Comparison of ENCODE assay signal across 8 cellular contexts in genomic region chr2:24492283-24493272, GRCh38. TPM values are rescaled to one million over a fixed set of nuclear protein-coding genes. Genes with fewer than 3 reads are reported as not detected.
DNase-seq lines count a peak whose midpoint lies in the region; ATAC-seq, FAIRE-seq and TF ChIP-seq lines count a peak whose summit lies in the region.

No MANE protein-coding gene starts in this region.

- H4K20me1 ChIP-seq in H9 (ENCODE audit: control insufficient read depth, insufficient read depth, insufficient read length), result no peaks in the 10 kb centered on the region

- POLR2A ChIA-PET in activated B cell treated with CpG ODN at 0.5 μM for 24 hours (lab: Charles Lee), result interaction anchor here (0.5 to 2.5 kb wide), 7 partner anchors 85 to 1152 kb away, joined by 3 to 11 read pairs (median 6); partner anchors contain the start of genes CENPO and PTRHD1

- no peak overlapping the region for H2BK20ac ChIP-seq in H9 (ENCODE audit: low read depth, low read length, poor library complexity, severe bottlenecking)

- DNase-seq in AG20443 (ENCODE audit: low spot score) (peak; percentile 28), H9 (no peak), activated B cell treated with CpG ODN at 0.5 μM for 24 hours (no peak), osteocyte (ENCODE audit: extremely low spot score, unreplicated experiment) (no peak), NCI-H1694 treated with DMSO at 0.1 percent for 48 hours (lab: John Stamatoyannopoulos, UW) (no peak), H54 (ENCODE audit: insufficient read length, low spot score) (no peak), RPMI8226 (no peak)

- no peak overlapping the region for H2BK12ac ChIP-seq in H9 (ENCODE audit: insufficient read length, low read depth, low read length)

- peak overlapping the region; percentile 86 for H3K4me2 ChIP-seq in H9 (ENCODE audit: insufficient read depth, insufficient read length, low read length)

- FAIRE-seq in H54 (lab: Jason Lieb, UNC), result no peak

- H3K9ac ChIP-seq in H9 (ENCODE audit: extremely low read depth, insufficient read length, low read length), result peak overlapping the region; percentile 15

- H4K91ac ChIP-seq in H9 (ENCODE audit: insufficient read length, low read depth, low read length), result no peak overlapping the region

- no peak for TF ChIP-seq POLR2A in gastroesophageal sphincter (IDR thresholded peaks at IDR 0.05)
- TF ChIP-seq POLR2A in H54 (IDR thresholded peaks at IDR 0.05; ENCODE audit: low read depth, low read length), result no peak

- no peak overlapping the region for H3K27ac ChIP-seq in H9 (ENCODE audit: insufficient read length, low read depth, low read length)
- peak overlapping the region; percentile 25 to 96 (median 93) for H3K27ac ChIP-seq in gastroesophageal sphincter

- H3K4me3 ChIP-seq in gastroesophageal sphincter, result peak overlapping the region; percentile 83 to 96

- no peak overlapping the region for H2BK120ac ChIP-seq in H9 (ENCODE audit: low read depth, low read length, poor library complexity, severe bottlenecking)

- no peak overlapping the region for H3K18ac ChIP-seq in H9 (ENCODE audit: insufficient read length, low read depth, low read length)

- peaks cover 13% of the 10 kb centered on the region for H3K23me2 ChIP-seq in H9 (ENCODE audit: insufficient read length, low read depth, low read length, poor library complexity, severe bottlenecking)

- CTCF ChIA-PET in activated B cell treated with CpG ODN at 0.5 μM for 24 hours (lab: Charles Lee), result interaction anchor here (1.4 kb wide), 1 partner anchor 15 kb away, joined by 4 read pairs; no protein-coding TSS in a partner anchor

- H3K79me2 ChIP-seq in H9 (ENCODE audit: insufficient read depth, low read length), result no peaks in the 10 kb centered on the region

- H3K23ac ChIP-seq in H9 (ENCODE audit: insufficient read length, low read depth, low read length), result no peak overlapping the region

- H3K9me3 Mint-ChIP-seq in H9 (no peaks in the 10 kb centered on the region; a peak in 1 of 5 replicates), activated B cell treated with CpG ODN at 0.5 μM for 24 hours (no peaks in the 10 kb centered on the region), osteocyte (ENCODE audit: unreplicated experiment) (no peaks in the 10 kb centered on the region)

- H3K4me1 ChIP-seq in H9 (ENCODE audit: insufficient read depth, low read length) (peaks cover 5% of the 10 kb centered on the region), gastroesophageal sphincter (peaks cover 0 to 66% (median 0%) of the 10 kb centered on the region in 3 donors)

- no peak overlapping the region for H2AFZ ChIP-seq in H9 (ENCODE audit: low read length)

- H3K9me3 ChIP-seq in H9 (ENCODE audit: control insufficient read depth, low read depth, low read length), result no peaks in the 10 kb centered on the region
- H3K9me3 ChIP-seq in gastroesophageal sphincter, result no peaks in the 10 kb centered on the region

- H2BK5ac ChIP-seq in H9 (ENCODE audit: insufficient read length, low read length), result no peak overlapping the region

- H3K27ac Mint-ChIP-seq in H9 (no peak overlapping the region), activated B cell treated with CpG ODN at 0.5 μM for 24 hours (peak overlapping the region; percentile 78), osteocyte (ENCODE audit: unreplicated experiment) (peak overlapping the region; percentile 66)

- peaks cover 28 to 34% of the 10 kb centered on the region in 2 experiments for H3K4me1 Mint-ChIP-seq in H9
- peaks cover 45% of the 10 kb centered on the region for H3K4me1 Mint-ChIP-seq in activated B cell treated with CpG ODN at 0.5 μM for 24 hours
- H3K4me1 Mint-ChIP-seq in osteocyte (ENCODE audit: unreplicated experiment), result peaks cover 40% of the 10 kb centered on the region

- no peak overlapping the region for H2BK15ac ChIP-seq in H9 (ENCODE audit: low read depth, low read length)

- H4K8ac ChIP-seq in H9 (replicated peaks; ENCODE audit: insufficient read length, low read depth, low read length), result no peak overlapping the region

- H3K4me3 Mint-ChIP-seq in H9, result peak overlapping the region; percentile 79 to 89
- H3K4me3 Mint-ChIP-seq in activated B cell treated with CpG ODN at 0.5 μM for 24 hours, result peak overlapping the region; percentile 85
- H3K4me3 Mint-ChIP-seq in osteocyte (ENCODE audit: unreplicated experiment), result peak overlapping the region; percentile 81

- H3K79me1 ChIP-seq in H9 (ENCODE audit: insufficient read depth, low read depth, low read length, poor library complexity, severe bottlenecking), result no peaks in the 10 kb centered on the region

- no peak overlapping the region for H3K56ac ChIP-seq in H9 (ENCODE audit: insufficient read length, low read depth, low read length)

- H3K36me3 Mint-ChIP-seq in H9 (ENCODE audit: insufficient read depth in 1 of 3, low read depth in 3 of 3), result no peaks in the 10 kb centered on the region
- no peaks in the 10 kb centered on the region for H3K36me3 Mint-ChIP-seq in activated B cell treated with CpG ODN at 0.5 μM for 24 hours (ENCODE audit: low read depth)
- peaks cover under 1% of the 10 kb centered on the region for H3K36me3 Mint-ChIP-seq in osteocyte (ENCODE audit: unreplicated experiment)

- intact Hi-C loops in activated B cell treated with CpG ODN at 0.5 μM for 24 hours (cut with micrococcal nuclease), result loop anchor here (5.0 kb wide), 5 partner anchors 130 to 480 kb away; partner anchors contain the start of genes DNAJC27 and ITSN2

- WGBS in H9 (ENCODE audit: extremely low coverage, insufficient read length, low lambda C conversion rate), result no CpG with 5 or more reads among the region's 20 CpGs
- 5 to 8% methylated on average over 16 to 20 of the region's 20 CpGs for WGBS in gastroesophageal sphincter (ENCODE audit: low coverage in 1 of 2), 2 donors

- ATAC-seq in activated B cell treated with CpG ODN at 0.5 μM for 24 hours (ENCODE audit: low read depth) (no peak), gastroesophageal sphincter (no peak)

- H2AK5ac ChIP-seq in H9 (ENCODE audit: insufficient read length, low read length), result no peak overlapping the region

- no peak overlapping the region; the same call in 1 of the 2 replicates for H3K14ac ChIP-seq in H9 (ENCODE audit: insufficient read depth, low read length)

- H3K27me3 ChIP-seq in H9 (ENCODE audit: insufficient read depth, low read length), result peaks cover 4% of the 10 kb centered on the region; the same call in 1 of the 2 replicates
- no peaks in the 10 kb centered on the region for H3K27me3 ChIP-seq in gastroesophageal sphincter

- no peak overlapping the region for H3K4ac ChIP-seq in H9 (ENCODE audit: low read depth, low read length)

- no peak overlapping the region for H4K5ac ChIP-seq in H9 (ENCODE audit: insufficient read length, low read depth, low read length)

- TF ChIP-seq EP300 in gastroesophageal sphincter (IDR thresholded peaks at IDR 0.05), result no peak

- peaks cover 19% of the 10 kb centered on the region for H3K27me3 Mint-ChIP-seq in H9 (ENCODE audit: low read depth)
- no peaks in the 10 kb centered on the region for H3K27me3 Mint-ChIP-seq in activated B cell treated with CpG ODN at 0.5 μM for 24 hours
- no peaks in the 10 kb centered on the region for H3K27me3 Mint-ChIP-seq in osteocyte (ENCODE audit: unreplicated experiment)

- H3T11ph ChIP-seq in H9 (ENCODE audit: low read length), result no peak overlapping the region

- TF ChIP-seq CTCF in H9 (conservative IDR thresholded peaks at IDR 0.05) (no peak), activated B cell treated with CpG ODN at 0.5 μM for 24 hours (IDR thresholded peaks at IDR 0.05) (no peak), gastroesophageal sphincter (IDR thresholded peaks at IDR 0.05) (no peak), osteocyte (IDR thresholded peaks at IDR 0.05) (no peak)

- H3K36me3 ChIP-seq in gastroesophageal sphincter, result no peaks in the 10 kb centered on the region

RNA-seq across cellular contexts. Expression of gene NCOA1, which starts 1.5 kb away (rescaled TPM):
- total RNA-seq in H9 (2021), result 14.0 and 14.8 TPM in 2 replicates
- 44.9 and 49.5 TPM in 2 replicates for total RNA-seq in activated B cell treated with CpG ODN at 0.5 μM for 24 hours
- total RNA-seq in gastroesophageal sphincter, result 10 to 100 TPM; 42.3 to 66.9 (median 47.4) TPM
- 29.0 and 35.1 TPM in 2 replicates for total RNA-seq in osteocyte

Comparison
In these comparisons a context has a peak if more than half of its experiments do, and no peak if none do; other contexts are left out.
1. H3K27ac Mint-ChIP-seq: peak in activated B cell treated with CpG ODN at 0.5 μM for 24 hours (single experiment) and osteocyte (single experiment); none in H9 (0 of 3).
2. Peak in every context shown above with its lines, with median percentiles within 50 percentile points of each other: H3K4me3 Mint-ChIP-seq.